8 cellular contexts compared by ENCODE assay signal in genomic region chr11:209275-210121, GRCh38. TPM values are rescaled to one million over a fixed set of nuclear protein-coding genes. Genes with fewer than 3 reads are reported as not detected.
DNase-seq lines count a peak whose midpoint lies in the region; ATAC-seq and TF ChIP-seq lines count a peak whose summit lies in the region.

No MANE protein-coding gene starts in this region.

- H3K9ac ChIP-seq in fibroblast of lung (ENCODE audit: insufficient read depth, low read length) = peak overlapping the region; percentile 97

- H3K4me3 ChIP-seq in GM12864 (ENCODE audit: low read depth, low read length) (peak overlapping the region; percentile 87), fibroblast of lung (replicated peaks in 1 of 4; ENCODE audit: control extremely low read depth in 1 of 4, insufficient read depth in 1 of 4, low read depth in 3 of 4, low read length in 4 of 4) (peak overlapping the region; percentile 71 to 96 (median 74)), prostate gland (peak overlapping the region; percentile 64 to 98)

- DNase-seq in GM12864 (ENCODE audit: low read depth) = no peak
- DNase-seq in RWPE1 (ENCODE audit: low spot score) = no peak
- DNase-seq in fibroblast of lung (ENCODE audit: low read depth in 2 of 2) = peak in 1 of 2 donors; percentile 25
- DNase-seq in prostate gland (ENCODE audit: low spot score) = no peak
- DNase-seq in NCI-H526 treated with DMSO at 0.1 percent for 48 hours (lab: John Stamatoyannopoulos, UW) = no peak

- H3K27ac ChIP-seq in RWPE1 = peak overlapping the region; percentile 99
- H3K27ac ChIP-seq in fibroblast of lung (ENCODE audit: insufficient read depth, low read length) = peak overlapping the region; percentile 96
- H3K27ac ChIP-seq in prostate gland = peak overlapping the region; percentile 98 to 99

- H3K79me2 ChIP-seq in fibroblast of lung (ENCODE audit: control insufficient read depth, insufficient read depth, low read length) = peaks cover 66% of the 10 kb centered on the region

- peaks cover 42% of the 10 kb centered on the region for H3K36me3 ChIP-seq in fibroblast of lung (ENCODE audit: control insufficient read depth, insufficient read depth, low read length)
- peaks cover 20 to 24% of the 10 kb centered on the region in 2 donors for H3K36me3 ChIP-seq in prostate gland

- POLR2A ChIA-PET in RWPE1 (lab: Yijun Ruan, JAX; ENCODE audit: low non-redundant PET) = no interaction called here

- ATAC-seq in HG03342 (IDR thresholded peaks at IDR 0.05; ENCODE audit: unreplicated experiment) (no peak), GM21381 (IDR thresholded peaks at IDR 0.05; ENCODE audit: unreplicated experiment) (no peak), GM18498 (IDR thresholded peaks at IDR 0.05; ENCODE audit: unreplicated experiment) (no peak)

- 53% methylated on average over 21 of the region's 29 CpGs for WGBS in prostate gland

- H3K27me3 ChIP-seq in fibroblast of lung (ENCODE audit: control insufficient read depth, insufficient read depth, low read length) = no peaks in the 10 kb centered on the region
- no peaks in the 10 kb centered on the region for H3K27me3 ChIP-seq in prostate gland (replicated peaks; ENCODE audit: insufficient read depth)

- H3K4me1 ChIP-seq in fibroblast of lung (ENCODE audit: control insufficient read depth, extremely low read depth, insufficient read depth, low read length) = peaks cover 25% of the 10 kb centered on the region
- H3K4me1 ChIP-seq in prostate gland (replicated peaks) = peaks cover 18% of the 10 kb centered on the region

- no peaks in the 10 kb centered on the region for H4K20me1 ChIP-seq in fibroblast of lung (ENCODE audit: control insufficient read depth, extremely low read depth, insufficient read depth, low read length)

- peak overlapping the region; percentile 98 for H3K4me2 ChIP-seq in fibroblast of lung (ENCODE audit: extremely low read depth, insufficient read depth, low read length)

- no peaks in the 10 kb centered on the region for H3K9me3 ChIP-seq in fibroblast of lung (ENCODE audit: control insufficient read depth, insufficient read depth, low read depth, low read length)
- no peaks in the 10 kb centered on the region for H3K9me3 ChIP-seq in prostate gland

- CTCF ChIA-PET in RWPE1 (lab: Yijun Ruan, JAX) = interaction anchor here (0.6 kb wide), 1 partner anchor 20 kb away, joined by 3 read pairs; no protein-coding TSS in a partner anchor

- intact Hi-C loops in prostate gland (cut with DNase I) = loop anchor here (5.0 kb wide), 1 partner anchor 238 kb away; no protein-coding TSS in a partner anchor

- H2AFZ ChIP-seq in fibroblast of lung (ENCODE audit: low read length) = no peak overlapping the region

- TF ChIP-seq CTCF in GM12864 (IDR thresholded peaks at IDR 0.05; ENCODE audit: low read depth, low read length, missing control alignments) (no peak), RWPE1 (conservative IDR thresholded peaks at IDR 0.05; ENCODE audit: low read depth) (no peak), fibroblast of lung (conservative IDR thresholded peaks at IDR 0.05 in 1 of 2, IDR thresholded peaks at IDR 0.05 in 1 of 2; ENCODE audit: low read depth in 1 of 2, low read length in 2 of 2) (no peak), prostate gland (IDR thresholded peaks at IDR 0.05) (no peak)

- TF ChIP-seq POLR2A in prostate gland (IDR thresholded peaks at IDR 0.05) = no peak

RNA-seq across cellular contexts. Expression of gene RIC8A, which starts 2.0 kb away (rescaled TPM):
- 153 and 230 TPM in 2 replicates for total RNA-seq in fibroblast of lung
- 106 and 128 TPM in 2 replicates for polyA plus RNA-seq in fibroblast of lung
- polyA plus RNA-seq in fibroblast of lung (2012) = 101 and 131 TPM in 2 replicates
- 706 and 873 TPM in 2 replicates for polyA minus RNA-seq in fibroblast of lung (ENCODE audit: low replicate concordance)
- 100 to 1,000 TPM in 1 of 2 donors, 10 to 100 TPM in 1; 82.3 to 114 TPM for total RNA-seq in prostate gland

RNA-seq across cellular contexts. Expression of gene BET1L, which starts 2.3 kb away (rescaled TPM):
- total RNA-seq in fibroblast of lung (17.2 and 21.1 TPM in 2 replicates), prostate gland (10 to 100 TPM; 52.1 to 54.8 TPM)
- polyA plus RNA-seq in fibroblast of lung = 63.5 and 70.2 TPM in 2 replicates
- 42.0 and 47.1 TPM in 2 replicates for polyA plus RNA-seq in fibroblast of lung (2012)
- polyA minus RNA-seq in fibroblast of lung (ENCODE audit: low replicate concordance) = 160 and 172 TPM in 2 replicates

RNA-seq across cellular contexts. Expression of gene SCGB1C1, which starts 16.6 kb away (rescaled TPM):
- not detected in 2 replicates for total RNA-seq in fibroblast of lung
- not detected in 2 replicates for polyA plus RNA-seq in fibroblast of lung
- not detected in 2 replicates for polyA plus RNA-seq in fibroblast of lung (2012)
- polyA minus RNA-seq in fibroblast of lung (ENCODE audit: low replicate concordance) = not detected in 2 replicates
- not detected for total RNA-seq in prostate gland

RNA-seq across cellular contexts. Expression of gene SIRT3, which starts 26.6 kb away (rescaled TPM):
- total RNA-seq in fibroblast of lung = 8.8 and 9.5 TPM in 2 replicates
- 10.2 and 11.0 TPM in 2 replicates for polyA plus RNA-seq in fibroblast of lung
- 9.8 and 13.8 TPM in 2 replicates for polyA plus RNA-seq in fibroblast of lung (2012)
- 6.4 and 9.8 TPM in 2 replicates for polyA minus RNA-seq in fibroblast of lung (ENCODE audit: low replicate concordance)
- total RNA-seq in prostate gland = 10 to 100 TPM; 21.5 to 32.5 TPM

RNA-seq across cellular contexts. Expression of gene PSMD13, which starts 27.3 kb away (rescaled TPM):
- total RNA-seq in fibroblast of lung = 81.4 and 106 TPM in 2 replicates
- 147 and 178 TPM in 2 replicates for polyA plus RNA-seq in fibroblast of lung
- polyA plus RNA-seq in fibroblast of lung (2012) = 130 and 183 TPM in 2 replicates
- 81.6 and 101 TPM in 2 replicates for polyA minus RNA-seq in fibroblast of lung (ENCODE audit: low replicate concordance)
- total RNA-seq in prostate gland = 100 to 1,000 TPM in 1 of 2 donors, 10 to 100 TPM in 1; 87.4 to 129 TPM
